Comparison of ENCODE assay signal across 8 cellular contexts in genomic region chr14:31229009-31229408, GRCh38. TPM values are rescaled to one million over a fixed set of nuclear protein-coding genes. Genes with fewer than 3 reads are reported as not detected.
DNase-seq lines count a peak whose midpoint lies in the region; ATAC-seq and TF ChIP-seq lines count a peak whose summit lies in the region.
"Had no signal": no experiment of that assay in that cellular context is flagged by ENCODE, and none has a peak within 500 bp of the region (broad histone marks: within the 10 kb centered on the region; RNA-seq: fewer than 3 reads in every experiment).

No MANE protein-coding gene starts in this region.

- TF ChIP-seq EP300 in stomach (IDR thresholded peaks at IDR 0.05): no peak

- peak overlapping the region; percentile 64 to 86 (median 78) for H3K27ac ChIP-seq in stomach

- H3K4me3 Mint-ChIP-seq in MCF 10A (ENCODE audit: unreplicated experiment) (no peak overlapping the region), type B pancreatic cell (no peak overlapping the region)
- no peak overlapping the region for H3K4me3 Mint-ChIP-seq in activated T-cell treated with anti-CD3 and anti-CD28 coated beads, Interleukin-2, amount 50 U/mL, for 24 hours
- H3K4me3 Mint-ChIP-seq in T-helper 2 cell treated with Interferon-gamma antibody and Interleukin-4, amounts not matched to agents 5 μg/mL and 100 μg/mL, for 36 hours: no peak overlapping the region

- H3K27me3 ChIP-seq in stomach: no peaks in the 10 kb centered on the region

- H3K4me3 ChIP-seq in stomach: no peak overlapping the region

- no peaks in the 10 kb centered on the region for H3K27me3 Mint-ChIP-seq in MCF 10A (ENCODE audit: insufficient read depth, unreplicated experiment)
- H3K27me3 Mint-ChIP-seq in activated T-cell treated with anti-CD3 and anti-CD28 coated beads, Interleukin-2, amount 50 U/mL, for 24 hours: peaks cover 3% of the 10 kb centered on the region
- no peaks in the 10 kb centered on the region for H3K27me3 Mint-ChIP-seq in type B pancreatic cell
- no peaks in the 10 kb centered on the region for H3K27me3 Mint-ChIP-seq in T-helper 2 cell treated with Interferon-gamma antibody and Interleukin-4, amounts not matched to agents 5 μg/mL and 100 μg/mL, for 36 hours (ENCODE audit: low read depth)

- no TSS peak for BruUV-seq in MCF 10A (replicated peaks; lab: Mats Ljungman, UMichigan)

- H3K27ac Mint-ChIP-seq in MCF 10A (ENCODE audit: low read depth, unreplicated experiment) (peak overlapping the region; percentile 89), type B pancreatic cell (no peak overlapping the region)
- no peak overlapping the region for H3K27ac Mint-ChIP-seq in activated T-cell treated with anti-CD3 and anti-CD28 coated beads, Interleukin-2, amount 50 U/mL, for 24 hours
- H3K27ac Mint-ChIP-seq in T-helper 2 cell treated with Interferon-gamma antibody and Interleukin-4, amounts not matched to agents 5 μg/mL and 100 μg/mL, for 36 hours: no peak overlapping the region

- H3K9me3 ChIP-seq in stomach: no peaks in the 10 kb centered on the region
- H3K9me3 ChIP-seq: SK-N-SH had no signal

- CTCF ChIA-PET in MCF 10A (lab: Yijun Ruan, JAX): interaction anchor here (0.7 to 3.3 kb wide), 6 partner anchors 14 to 1243 kb away, joined by 3 to 29 read pairs (median 3); partner anchors contain the start of gene HECTD1

- POLR2A ChIA-PET in MCF 10A (lab: Yijun Ruan, JAX): interaction anchor here (1.0 to 5.6 kb wide), 19 partner anchors 10 to 202 kb away, joined by 3 to 139 read pairs (median 5); partner anchors contain the start of genes HECTD1 and STRN3

- peaks cover 5 to 43% (median 20%) of the 10 kb centered on the region in 4 donors for H3K4me1 ChIP-seq in stomach

- H3K4me1 Mint-ChIP-seq in MCF 10A (ENCODE audit: insufficient read depth, unreplicated experiment): peaks cover 17% of the 10 kb centered on the region
- H3K4me1 Mint-ChIP-seq in activated T-cell treated with anti-CD3 and anti-CD28 coated beads, Interleukin-2, amount 50 U/mL, for 24 hours (ENCODE audit: low read depth): peaks cover 3% of the 10 kb centered on the region
- H3K4me1 Mint-ChIP-seq in type B pancreatic cell (ENCODE audit: unreplicated experiment): no peaks in the 10 kb centered on the region
- H3K4me1 Mint-ChIP-seq in T-helper 2 cell treated with Interferon-gamma antibody and Interleukin-4, amounts not matched to agents 5 μg/mL and 100 μg/mL, for 36 hours (ENCODE audit: low read depth): peaks cover 2% of the 10 kb centered on the region

- intact Hi-C loops in MCF 10A (cut with micrococcal nuclease) (loop anchor here (2.0 kb wide), 2 partner anchors 34 to 108 kb away; no protein-coding TSS in a partner anchor), stomach (cut with DNase I; ENCODE audit: low total_unique reads) (no loop called here)

- TF ChIP-seq CTCF in MCF 10A (IDR thresholded peaks at IDR 0.05; ENCODE audit: unreplicated experiment) (no peak), stomach (IDR thresholded peaks at IDR 0.05) (no peak), type B pancreatic cell (conservative IDR thresholded peaks at IDR 0.05) (no peak)

- ATAC-seq in GM19395 (IDR thresholded peaks at IDR 0.05; ENCODE audit: unreplicated experiment) (peak; percentile 75), HG03066 (IDR thresholded peaks at IDR 0.05; ENCODE audit: low read depth, unreplicated experiment) (peak; percentile 93)

- H3K36me3 ChIP-seq in stomach: no peaks in the 10 kb centered on the region

- no peaks in the 10 kb centered on the region for H3K9me3 Mint-ChIP-seq in MCF 10A (ENCODE audit: unreplicated experiment)
- no peaks in the 10 kb centered on the region for H3K9me3 Mint-ChIP-seq in activated T-cell treated with anti-CD3 and anti-CD28 coated beads, Interleukin-2, amount 50 U/mL, for 24 hours
- H3K9me3 Mint-ChIP-seq in type B pancreatic cell: no peaks in the 10 kb centered on the region
- H3K9me3 Mint-ChIP-seq in T-helper 2 cell treated with Interferon-gamma antibody and Interleukin-4, amounts not matched to agents 5 μg/mL and 100 μg/mL, for 36 hours: no peaks in the 10 kb centered on the region

- DNase-seq in MCF 10A (ENCODE audit: unreplicated experiment) (no peak), stomach (no peak), type B pancreatic cell (ENCODE audit: extremely low spot score, unreplicated experiment) (no peak)
- DNase-seq in activated T-cell treated with anti-CD3 and anti-CD28 coated beads, Interleukin-2, amount 50 U/mL, for 24 hours: no peak
- DNase-seq in T-helper 2 cell treated with Interferon-gamma antibody and Interleukin-4, amounts not matched to agents 5 μg/mL and 100 μg/mL, for 36 hours (ENCODE audit: low spot score): no peak
- DNase-seq: SK-N-SH had no signal

- TF ChIP-seq POLR2A in stomach (IDR thresholded peaks at IDR 0.05): no peak

- no peaks in the 10 kb centered on the region for H3K36me3 Mint-ChIP-seq in MCF 10A (ENCODE audit: insufficient read depth, unreplicated experiment)
- H3K36me3 Mint-ChIP-seq in activated T-cell treated with anti-CD3 and anti-CD28 coated beads, Interleukin-2, amount 50 U/mL, for 24 hours (ENCODE audit: low read depth): no peaks in the 10 kb centered on the region
- no peaks in the 10 kb centered on the region for H3K36me3 Mint-ChIP-seq in type B pancreatic cell
- H3K36me3 Mint-ChIP-seq in T-helper 2 cell treated with Interferon-gamma antibody and Interleukin-4, amounts not matched to agents 5 μg/mL and 100 μg/mL, for 36 hours (ENCODE audit: low read depth): no peaks in the 10 kb centered on the region

RNA-seq across cellular contexts. Expression of gene HECTD1, which starts 21.4 kb away (rescaled TPM):
- 122 and 139 TPM in 2 replicates for total RNA-seq in MCF 10A (2022)
- total RNA-seq in stomach: 100 to 1,000 TPM; 158 to 529 (median 237) TPM
- 10 to 100 TPM; 33.5 to 44.3 (median 35.6) TPM for polyA plus RNA-seq in stomach
- 138 and 143 TPM in 2 replicates for total RNA-seq in type B pancreatic cell (ENCODE audit: low replicate concordance)
